Comparison of ENCODE assay signal across 1 cellular context in genomic region chr1:20323613-20323920, GRCh38.
TF ChIP-seq lines count a peak whose summit lies in the region.

No MANE protein-coding gene starts in this region.

TF ChIP-seq in SK-N-SH, 30 proteins besides CTCF, POLR2A, EP300 and RAD21 (continued from another document):
- TF ChIP-seq REST (IDR thresholded peaks at IDR 0.05; ENCODE audit: low read depth, low read length) (no peak), CHD2 (IDR thresholded peaks at IDR 0.05; ENCODE audit: low read length, partially characterized antibody) (no peak), PBX3 (IDR thresholded peaks at IDR 0.05) (no peak), TEAD4 (IDR thresholded peaks at IDR 0.05; ENCODE audit: borderline replicate concordance, insufficient read depth) (no peak), RCOR1 (IDR thresholded peaks at IDR 0.05; ENCODE audit: low read length) (no peak), SIN3A (IDR thresholded peaks at IDR 0.05; ENCODE audit: borderline replicate concordance, low read depth, low read length) (no peak), GABPA (IDR thresholded peaks at IDR 0.05; ENCODE audit: low read depth) (no peak), SMC3 (IDR thresholded peaks at IDR 0.05; ENCODE audit: low read depth, low read length) (no peak)
